23 cellular contexts compared by ENCODE assay signal in genomic region chr3:81279481-81280273, GRCh38.
DNase-seq lines count a peak whose midpoint lies in the region; ATAC-seq and TF ChIP-seq lines count a peak whose summit lies in the region.
"Had no signal": no experiment of that assay in that cellular context is flagged by ENCODE, and none has a peak within 500 bp of the region (broad histone marks: within the 10 kb centered on the region; RNA-seq: fewer than 3 reads in every experiment).

No MANE protein-coding gene starts in this region.

- no peak for TF ChIP-seq CTCF in HFFc6 (IDR thresholded peaks at IDR 0.05)
- no peak for TF ChIP-seq CTCF in fibroblast of the aortic adventitia (IDR thresholded peaks at IDR 0.05; ENCODE audit: insufficient read depth, low read length)

- peak overlapping the region; percentile 54 for H3K4me2 ChIP-seq in skeletal muscle satellite cell (ENCODE audit: low read length)

- no peaks in the 10 kb centered on the region for H3K9me3 Mint-ChIP-seq in HFFc6
- H3K9me3 Mint-ChIP-seq: nephron progenitor cell had no signal

- no peaks in the 10 kb centered on the region for H3K9me3 ChIP-seq in adipocyte (ENCODE audit: control insufficient read depth, low read length)
- H3K9me3 ChIP-seq in skeletal muscle satellite cell (replicated peaks; ENCODE audit: low read length) = no peaks in the 10 kb centered on the region
- H3K9me3 ChIP-seq: body of pancreas, heart left ventricle, left ventricle myocardium inferior, mucosa of descending colon, psoas muscle, stomach, transverse colon had no signal

- no peaks in the 10 kb centered on the region for H3K27me3 ChIP-seq in adipocyte (replicated peaks; ENCODE audit: control insufficient read depth, insufficient read depth, low read length)
- no peaks in the 10 kb centered on the region for H3K27me3 ChIP-seq in skeletal muscle satellite cell (ENCODE audit: control insufficient read depth, insufficient read depth, low read length)
- H3K27me3 ChIP-seq: body of pancreas, heart left ventricle, stomach, transverse colon had no signal

- H3K9ac ChIP-seq in adipocyte (ENCODE audit: low read length) = peak overlapping the region; percentile 80
- H3K9ac ChIP-seq in skeletal muscle satellite cell (ENCODE audit: low read depth, low read length) = no peak overlapping the region

- peaks cover 3% of the 10 kb centered on the region; the same call in 1 of the 2 replicates for H3K27me3 Mint-ChIP-seq in HFFc6 (ENCODE audit: insufficient read depth)
- H3K27me3 Mint-ChIP-seq: activated naive CD8-positive, alpha-beta T cell treated with anti-CD3 and anti-CD28 coated beads for 36 hours; CD8-positive, alpha-beta memory T cell had no signal

- H3K4me3 Mint-ChIP-seq in HFFc6 = peak overlapping the region; percentile 76
- H3K4me3 Mint-ChIP-seq: activated naive CD8-positive, alpha-beta T cell treated with anti-CD3 and anti-CD28 coated beads for 36 hours; CD8-positive, alpha-beta memory T cell; nephron progenitor cell; T-helper 2 cell treated with Interferon-gamma antibody and Interleukin-4, amounts not matched to agents 5 μg/mL and 100 μg/mL, for 36 hours had no signal

- peak overlapping the region; percentile 69 for H3K4me3 ChIP-seq in adipocyte (ENCODE audit: low read length)
- H3K4me3 ChIP-seq in fibroblast of the aortic adventitia (ENCODE audit: low read depth, low read length) = no peak overlapping the region
- H3K4me3 ChIP-seq in skeletal muscle satellite cell (ENCODE audit: low read length) = no peak overlapping the region
- H3K4me3 ChIP-seq: body of pancreas, heart left ventricle, left ventricle myocardium inferior, mucosa of descending colon, psoas muscle, SK-N-MC, stomach, transverse colon had no signal

- DNase-seq in HFFc6 (peak; percentile 13), adipocyte (ENCODE audit: low read depth) (peak; percentile 47), fibroblast of the aortic adventitia (ENCODE audit: low read depth) (peak; percentile 49)
- no peak for DNase-seq in activated effector memory CD4-positive, alpha-beta T cell treated with anti-CD3 and anti-CD28 coated beads, Interleukin-2, amount 50 U/mL, for 16 hours
- no peak for DNase-seq in stimulated activated naive CD8-positive, alpha-beta T cell treated with anti-CD3 and anti-CD28 coated beads, Interleukin-15, Interleukin-2, amounts not matched to agents 100 U/mL and 50 U/mL, for 24 hours
- DNase-seq: activated CD4-positive, alpha-beta T cell treated with anti-CD3 and anti-CD28 coated beads, Interleukin-2, amount 50 U/mL, for 1 hour; activated naive CD8-positive, alpha-beta T cell treated with anti-CD3 and anti-CD28 coated beads for 36 hours; body of pancreas; CD8-positive, alpha-beta memory T cell; DMS79 treated with DMSO at 0.1 percent for 48 hours; heart left ventricle; left ventricle myocardium inferior; mucosa of descending colon; NCI-H1417 treated with DMSO at 0.1 percent for 48 hours; NCI-H510A treated with DMSO at 0.1 percent for 48 hours; nephron progenitor cell; psoas muscle; stomach; transverse colon had no signal

- H3K27ac Mint-ChIP-seq in HFFc6 = peak overlapping the region; percentile 51
- H3K27ac Mint-ChIP-seq: activated naive CD8-positive, alpha-beta T cell treated with anti-CD3 and anti-CD28 coated beads for 36 hours; CD8-positive, alpha-beta memory T cell; nephron progenitor cell; T-helper 2 cell treated with Interferon-gamma antibody and Interleukin-4, amounts not matched to agents 5 μg/mL and 100 μg/mL, for 36 hours had no signal

- peaks cover 52% of the 10 kb centered on the region for H3K4me1 Mint-ChIP-seq in HFFc6 (ENCODE audit: low read depth)
- H3K4me1 Mint-ChIP-seq: activated naive CD8-positive, alpha-beta T cell treated with anti-CD3 and anti-CD28 coated beads for 36 hours; CD8-positive, alpha-beta memory T cell; nephron progenitor cell had no signal

- peaks cover 33% of the 10 kb centered on the region for H3K4me1 ChIP-seq in adipocyte (ENCODE audit: control insufficient read depth, insufficient read depth, low read length)
- H3K4me1 ChIP-seq in skeletal muscle satellite cell (ENCODE audit: control insufficient read depth, insufficient read depth, low read length) = peaks cover 4% of the 10 kb centered on the region
- H3K4me1 ChIP-seq: body of pancreas, heart left ventricle, left ventricle myocardium inferior, psoas muscle, stomach, transverse colon had no signal

- H3K36me3 ChIP-seq in adipocyte (ENCODE audit: control insufficient read depth, insufficient read depth, low read length, severe bottlenecking) (no peaks in the 10 kb centered on the region), skeletal muscle satellite cell (ENCODE audit: insufficient read depth, low read length) (no peaks in the 10 kb centered on the region)
- H3K36me3 ChIP-seq: heart left ventricle, left ventricle myocardium inferior, stomach, transverse colon had no signal

- no peak for ATAC-seq in HG02852 (IDR thresholded peaks at IDR 0.05; ENCODE audit: unreplicated experiment)
- ATAC-seq in stimulated activated naive CD8-positive, alpha-beta T cell treated with anti-CD3 and anti-CD28 coated beads, Interleukin-15, Interleukin-2, amounts not matched to agents 100 U/mL and 50 U/mL, for 24 hours = no peak
- ATAC-seq: body of pancreas, heart left ventricle, mucosa of descending colon, psoas muscle had no signal

- H3K36me3 Mint-ChIP-seq in HFFc6 (ENCODE audit: low read depth) = no peaks in the 10 kb centered on the region
- H3K36me3 Mint-ChIP-seq: activated naive CD8-positive, alpha-beta T cell treated with anti-CD3 and anti-CD28 coated beads for 36 hours; CD8-positive, alpha-beta memory T cell had no signal

Comparison
In these comparisons a context has a peak if more than half of its experiments do, and no peak if none do; other contexts are left out.
1. DNase-seq: peak in HFFc6 (single experiment), adipocyte (single experiment) and fibroblast of the aortic adventitia (single experiment); none in activated effector memory CD4-positive, alpha-beta T cell treated with anti-CD3 and anti-CD28 coated beads, Interleukin-2, amount 50 U/mL, for 16 hours (single experiment) and stimulated activated naive CD8-positive, alpha-beta T cell treated with anti-CD3 and anti-CD28 coated beads, Interleukin-15, Interleukin-2, amounts not matched to agents 100 U/mL and 50 U/mL, for 24 hours (single experiment).